Comparison of ENCODE assay signal across 18 cellular contexts in genomic region chr2:173984866-173985588, GRCh38. TPM values are rescaled to one million over a fixed set of nuclear protein-coding genes. Genes with fewer than 3 reads are reported as not detected.
DNase-seq lines count a peak whose midpoint lies in the region; ATAC-seq and TF ChIP-seq lines count a peak whose summit lies in the region.
"Had no signal": no experiment of that assay in that cellular context is flagged by ENCODE, and none has a peak within 500 bp of the region (broad histone marks: within the 10 kb centered on the region; RNA-seq: fewer than 3 reads in every experiment).

No MANE protein-coding gene starts in this region.

- DNase-seq in NCI-H2171 (lab: John Stamatoyannopoulos, UW) (peak; percentile 27), cerebellum (ENCODE audit: low spot score) (peak; percentile 58), type B pancreatic cell (ENCODE audit: extremely low spot score, unreplicated experiment) (no peak), osteoblast (ENCODE audit: insufficient read length, low spot score, missing footprints) (no peak), NCI-H2029 treated with DMSO at 0.1 percent for 48 hours (lab: John Stamatoyannopoulos, UW) (no peak)
- DNase-seq: activated CD4-positive, alpha-beta memory T cell treated with anti-CD3 and anti-CD28 coated beads, Interleukin-2, amount 10 ng/mL, durations not matched to agents 7 days and 5 days; activated effector memory CD4-positive, alpha-beta T cell treated with Interleukin-2 at 50 U/mL for 16 hours; EL; hippocampal formation; left cardiac atrium; naive thymus-derived CD4-positive, alpha-beta T cell; NCI-H1105; NCI-H510A; SK-N-SH; stimulated activated CD4-positive, alpha-beta T cell treated with anti-CD3 and anti-CD28 coated beads, Interleukin-1b, Interleukin-23, amount 100 ng/mL, for 48 hours had no signal

- no peak for ATAC-seq in HG03159 (IDR thresholded peaks at IDR 0.05; ENCODE audit: unreplicated experiment)
- ATAC-seq: naive thymus-derived CD4-positive, alpha-beta T cell had no signal

- no peaks in the 10 kb centered on the region for H3K79me2 ChIP-seq in osteoblast (ENCODE audit: insufficient read depth, low read length)

- H3K4me2 ChIP-seq in osteoblast (ENCODE audit: insufficient read depth, low read length), result no peak overlapping the region
- H3K4me2 ChIP-seq: SK-N-SH had no signal

- H4K20me1 ChIP-seq in osteoblast (ENCODE audit: insufficient read depth, low read length), result no peaks in the 10 kb centered on the region

- peak overlapping the region; percentile 47 for H3K27ac ChIP-seq in muscle layer of duodenum (ENCODE audit: low read length)
- H3K27ac ChIP-seq in osteoblast (ENCODE audit: low read depth, low read length), result no peak overlapping the region

- no peaks in the 10 kb centered on the region for H3K36me3 Mint-ChIP-seq in type B pancreatic cell
- H3K36me3 Mint-ChIP-seq: naive thymus-derived CD4-positive, alpha-beta T cell had no signal

- H3K27me3 Mint-ChIP-seq in type B pancreatic cell, result no peaks in the 10 kb centered on the region
- H3K27me3 Mint-ChIP-seq: activated CD4-positive, alpha-beta memory T cell treated with anti-CD3 and anti-CD28 coated beads, Interleukin-2, amount 10 ng/mL, durations not matched to agents 7 days and 5 days had no signal

- peak overlapping the region; percentile 61 for H3K27ac Mint-ChIP-seq in type B pancreatic cell
- H3K27ac Mint-ChIP-seq: activated CD4-positive, alpha-beta memory T cell treated with anti-CD3 and anti-CD28 coated beads, Interleukin-2, amount 10 ng/mL, durations not matched to agents 7 days and 5 days had no signal

- no peaks in the 10 kb centered on the region for H3K9me3 Mint-ChIP-seq in type B pancreatic cell
- H3K9me3 Mint-ChIP-seq: activated CD4-positive, alpha-beta memory T cell treated with anti-CD3 and anti-CD28 coated beads, Interleukin-2, amount 10 ng/mL, durations not matched to agents 7 days and 5 days had no signal

- H3K4me1 ChIP-seq in muscle layer of duodenum (ENCODE audit: control insufficient read depth in 1 of 2, insufficient read depth in 2 of 2, low read length in 2 of 2), result peaks cover 10 to 25% of the 10 kb centered on the region in 2 donors
- peaks cover 22% of the 10 kb centered on the region for H3K4me1 ChIP-seq in osteoblast (ENCODE audit: insufficient read depth, low read length)

- TF ChIP-seq CTCF in type B pancreatic cell (conservative IDR thresholded peaks at IDR 0.05), result no peak
- no peak for TF ChIP-seq CTCF in osteoblast (IDR thresholded peaks at IDR 0.05; ENCODE audit: extremely low read depth, low read depth, low read length)

- no peak overlapping the region for H3K4me3 Mint-ChIP-seq in type B pancreatic cell
- H3K4me3 Mint-ChIP-seq: activated CD4-positive, alpha-beta memory T cell treated with anti-CD3 and anti-CD28 coated beads, Interleukin-2, amount 10 ng/mL, durations not matched to agents 7 days and 5 days had no signal

- no peak overlapping the region for H3K4me3 ChIP-seq in muscle layer of duodenum (ENCODE audit: low read depth in 1 of 2, low read length in 2 of 2)
- H3K4me3 ChIP-seq in osteoblast (ENCODE audit: insufficient read depth, low read length), result no peak overlapping the region
- H3K4me3 ChIP-seq: dorsolateral prefrontal cortex had no signal

- H3K36me3 ChIP-seq in muscle layer of duodenum (ENCODE audit: control insufficient read depth in 1 of 2, insufficient read depth in 2 of 2, low read length in 2 of 2), result no peaks in the 10 kb centered on the region
- no peaks in the 10 kb centered on the region for H3K36me3 ChIP-seq in osteoblast (ENCODE audit: insufficient read depth, low read length)

- no peaks in the 10 kb centered on the region for H3K9me3 ChIP-seq in muscle layer of duodenum (ENCODE audit: control insufficient read depth in 1 of 2, low read length in 2 of 2)
- H3K9me3 ChIP-seq in osteoblast (ENCODE audit: low read depth, low read length), result no peaks in the 10 kb centered on the region
- H3K9me3 ChIP-seq: SK-N-SH had no signal

- no peak overlapping the region for H2AFZ ChIP-seq in osteoblast (ENCODE audit: low read length)

- peaks cover 24% of the 10 kb centered on the region for H3K4me1 Mint-ChIP-seq in type B pancreatic cell (ENCODE audit: unreplicated experiment)
- H3K4me1 Mint-ChIP-seq: activated CD4-positive, alpha-beta memory T cell treated with anti-CD3 and anti-CD28 coated beads, Interleukin-2, amount 10 ng/mL, durations not matched to agents 7 days and 5 days had no signal

- H3K27me3 ChIP-seq in muscle layer of duodenum (ENCODE audit: low read depth, low read length), result no peaks in the 10 kb centered on the region
- no peaks in the 10 kb centered on the region for H3K27me3 ChIP-seq in osteoblast (ENCODE audit: insufficient read depth, low read length)
- H3K27me3 ChIP-seq: dorsolateral prefrontal cortex had no signal

RNA-seq across cellular contexts. Expression of gene SP3, which starts 19.9 kb away (rescaled TPM):
- total RNA-seq in cerebellum (137 TPM), type B pancreatic cell (ENCODE audit: low replicate concordance) (75.0 and 94.5 TPM in 2 replicates), osteoblast (113 and 122 TPM in 2 replicates)

Comparison
In these comparisons a context has a peak if more than half of its experiments do, and no peak if none do; other contexts are left out.
1. DNase-seq: peak in NCI-H2171 (single experiment) and cerebellum (single experiment); none in type B pancreatic cell (single experiment), osteoblast (single experiment) and NCI-H2029 treated with DMSO at 0.1 percent for 48 hours (single experiment).